Comparison of ENCODE assay signal across 1 cellular context in the genomic region with DNA sequence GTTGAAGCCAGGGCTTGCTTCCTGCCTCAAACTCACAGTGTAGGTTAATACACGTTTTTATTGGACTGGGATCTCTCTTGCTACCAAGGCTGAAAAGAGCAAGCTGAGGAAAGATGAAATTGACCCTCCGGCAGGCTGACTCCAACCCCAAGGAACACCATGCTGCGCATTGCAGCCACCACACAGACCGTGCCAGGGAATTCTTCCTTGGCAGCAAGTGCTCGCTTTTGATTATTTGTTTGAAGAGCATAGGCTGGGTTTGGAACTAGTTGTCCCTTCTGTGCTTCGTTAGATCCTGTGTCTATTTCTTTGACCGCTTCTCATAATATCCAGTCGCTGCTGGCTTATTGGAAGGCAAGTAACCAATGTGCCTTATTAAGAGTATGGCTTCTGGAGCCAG.
TF ChIP-seq lines count a peak whose summit lies in the region.

No MANE protein-coding gene starts in this region.

TF ChIP-seq in H1, 55 proteins besides CTCF, POLR2A, EP300 and RAD21 (continued from another document):
- TF ChIP-seq, protein P1, sequence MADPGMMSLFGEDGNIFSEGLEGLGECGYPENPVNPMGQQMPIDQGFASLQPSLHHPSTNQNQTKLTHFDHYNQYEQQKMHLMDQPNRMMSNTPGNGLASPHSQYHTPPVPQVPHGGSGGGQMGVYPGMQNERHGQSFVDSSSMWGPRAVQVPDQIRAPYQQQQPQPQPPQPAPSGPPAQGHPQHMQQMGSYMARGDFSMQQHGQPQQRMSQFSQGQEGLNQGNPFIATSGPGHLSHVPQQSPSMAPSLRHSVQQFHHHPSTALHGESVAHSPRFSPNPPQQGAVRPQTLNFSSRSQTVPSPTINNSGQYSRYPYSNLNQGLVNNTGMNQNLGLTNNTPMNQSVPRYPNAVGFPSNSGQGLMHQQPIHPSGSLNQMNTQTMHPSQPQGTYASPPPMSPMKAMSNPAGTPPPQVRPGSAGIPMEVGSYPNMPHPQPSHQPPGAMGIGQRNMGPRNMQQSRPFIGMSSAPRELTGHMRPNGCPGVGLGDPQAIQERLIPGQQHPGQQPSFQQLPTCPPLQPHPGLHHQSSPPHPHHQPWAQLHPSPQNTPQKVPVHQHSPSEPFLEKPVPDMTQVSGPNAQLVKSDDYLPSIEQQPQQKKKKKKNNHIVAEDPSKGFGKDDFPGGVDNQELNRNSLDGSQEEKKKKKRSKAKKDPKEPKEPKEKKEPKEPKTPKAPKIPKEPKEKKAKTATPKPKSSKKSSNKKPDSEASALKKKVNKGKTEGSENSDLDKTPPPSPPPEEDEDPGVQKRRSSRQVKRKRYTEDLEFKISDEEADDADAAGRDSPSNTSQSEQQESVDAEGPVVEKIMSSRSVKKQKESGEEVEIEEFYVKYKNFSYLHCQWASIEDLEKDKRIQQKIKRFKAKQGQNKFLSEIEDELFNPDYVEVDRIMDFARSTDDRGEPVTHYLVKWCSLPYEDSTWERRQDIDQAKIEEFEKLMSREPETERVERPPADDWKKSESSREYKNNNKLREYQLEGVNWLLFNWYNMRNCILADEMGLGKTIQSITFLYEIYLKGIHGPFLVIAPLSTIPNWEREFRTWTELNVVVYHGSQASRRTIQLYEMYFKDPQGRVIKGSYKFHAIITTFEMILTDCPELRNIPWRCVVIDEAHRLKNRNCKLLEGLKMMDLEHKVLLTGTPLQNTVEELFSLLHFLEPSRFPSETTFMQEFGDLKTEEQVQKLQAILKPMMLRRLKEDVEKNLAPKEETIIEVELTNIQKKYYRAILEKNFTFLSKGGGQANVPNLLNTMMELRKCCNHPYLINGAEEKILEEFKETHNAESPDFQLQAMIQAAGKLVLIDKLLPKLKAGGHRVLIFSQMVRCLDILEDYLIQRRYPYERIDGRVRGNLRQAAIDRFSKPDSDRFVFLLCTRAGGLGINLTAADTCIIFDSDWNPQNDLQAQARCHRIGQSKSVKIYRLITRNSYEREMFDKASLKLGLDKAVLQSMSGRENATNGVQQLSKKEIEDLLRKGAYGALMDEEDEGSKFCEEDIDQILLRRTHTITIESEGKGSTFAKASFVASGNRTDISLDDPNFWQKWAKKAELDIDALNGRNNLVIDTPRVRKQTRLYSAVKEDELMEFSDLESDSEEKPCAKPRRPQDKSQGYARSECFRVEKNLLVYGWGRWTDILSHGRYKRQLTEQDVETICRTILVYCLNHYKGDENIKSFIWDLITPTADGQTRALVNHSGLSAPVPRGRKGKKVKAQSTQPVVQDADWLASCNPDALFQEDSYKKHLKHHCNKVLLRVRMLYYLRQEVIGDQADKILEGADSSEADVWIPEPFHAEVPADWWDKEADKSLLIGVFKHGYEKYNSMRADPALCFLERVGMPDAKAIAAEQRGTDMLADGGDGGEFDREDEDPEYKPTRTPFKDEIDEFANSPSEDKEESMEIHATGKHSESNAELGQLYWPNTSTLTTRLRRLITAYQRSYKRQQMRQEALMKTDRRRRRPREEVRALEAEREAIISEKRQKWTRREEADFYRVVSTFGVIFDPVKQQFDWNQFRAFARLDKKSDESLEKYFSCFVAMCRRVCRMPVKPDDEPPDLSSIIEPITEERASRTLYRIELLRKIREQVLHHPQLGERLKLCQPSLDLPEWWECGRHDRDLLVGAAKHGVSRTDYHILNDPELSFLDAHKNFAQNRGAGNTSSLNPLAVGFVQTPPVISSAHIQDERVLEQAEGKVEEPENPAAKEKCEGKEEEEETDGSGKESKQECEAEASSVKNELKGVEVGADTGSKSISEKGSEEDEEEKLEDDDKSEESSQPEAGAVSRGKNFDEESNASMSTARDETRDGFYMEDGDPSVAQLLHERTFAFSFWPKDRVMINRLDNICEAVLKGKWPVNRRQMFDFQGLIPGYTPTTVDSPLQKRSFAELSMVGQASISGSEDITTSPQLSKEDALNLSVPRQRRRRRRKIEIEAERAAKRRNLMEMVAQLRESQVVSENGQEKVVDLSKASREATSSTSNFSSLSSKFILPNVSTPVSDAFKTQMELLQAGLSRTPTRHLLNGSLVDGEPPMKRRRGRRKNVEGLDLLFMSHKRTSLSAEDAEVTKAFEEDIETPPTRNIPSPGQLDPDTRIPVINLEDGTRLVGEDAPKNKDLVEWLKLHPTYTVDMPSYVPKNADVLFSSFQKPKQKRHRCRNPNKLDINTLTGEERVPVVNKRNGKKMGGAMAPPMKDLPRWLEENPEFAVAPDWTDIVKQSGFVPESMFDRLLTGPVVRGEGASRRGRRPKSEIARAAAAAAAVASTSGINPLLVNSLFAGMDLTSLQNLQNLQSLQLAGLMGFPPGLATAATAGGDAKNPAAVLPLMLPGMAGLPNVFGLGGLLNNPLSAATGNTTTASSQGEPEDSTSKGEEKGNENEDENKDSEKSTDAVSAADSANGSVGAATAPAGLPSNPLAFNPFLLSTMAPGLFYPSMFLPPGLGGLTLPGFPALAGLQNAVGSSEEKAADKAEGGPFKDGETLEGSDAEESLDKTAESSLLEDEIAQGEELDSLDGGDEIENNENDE (IDR thresholded peaks at IDR 0.05; ENCODE audit: insufficient replicate concordance, low read length), result no peak
- TF ChIP-seq ZNF274 (IDR thresholded peaks at IDR 0.05; ENCODE audit: borderline replicate concordance, extremely low read depth, low read length), result no peak
- TF ChIP-seq BRCA1 (IDR thresholded peaks at IDR 0.05; ENCODE audit: low read depth, low read length), result no peak
- TF ChIP-seq YY1 (IDR thresholded peaks at IDR 0.05; ENCODE audit: low read depth, low read length), result no peak
- TF ChIP-seq SP1 (IDR thresholded peaks at IDR 0.05; ENCODE audit: low read depth, low read length), result no peak
- TF ChIP-seq BCL11A (IDR thresholded peaks at IDR 0.05; ENCODE audit: low read depth in 2 of 2, low read length in 2 of 2), result no peak
- no peak for TF ChIP-seq TAF7 (optimal IDR thresholded peaks at IDR 0.05; ENCODE audit: borderline replicate concordance, low read depth, low read length)
- no peak for TF ChIP-seq TBP (IDR thresholded peaks at IDR 0.05; ENCODE audit: low read depth, low read length)
